In genomic region chr4:92872604-92873003, GRCh38 we compare ENCODE assay signal across 24 cellular contexts.
"Had no signal": no experiment of that assay in that cellular context is flagged by ENCODE, and none has a peak within 500 bp of the region (broad histone marks: within the 10 kb centered on the region; RNA-seq: fewer than 3 reads in every experiment).

No MANE protein-coding gene starts in this region.

- H3K4me3 Mint-ChIP-seq: dendritic cell treated with granulocyte-macrophage colony-stimulating factor and Interleukin-4, amounts not matched to agents 40 ng/mL and 50 ng/mL, for 4 days; naive thymus-derived CD8-positive, alpha-beta T cell; stimulated activated memory B cell treated with anti-CD40 and anti-IgM and Interleukin-4, amounts not matched to agents 10 μg/mL and 1 μg/mL and 100 μg/mL, for 72 hours; type B pancreatic cell had no signal

- H3K4me1 Mint-ChIP-seq: stimulated activated memory B cell treated with anti-CD40 and anti-IgM and Interleukin-4, amounts not matched to agents 10 μg/mL and 1 μg/mL and 100 μg/mL, for 72 hours had no signal

- H3K27me3 ChIP-seq: colonic mucosa, gastrocnemius medialis, hepatocyte, ovary, sigmoid colon, spleen, testis, tibial artery had no signal

- H3K27me3 Mint-ChIP-seq: dendritic cell treated with granulocyte-macrophage colony-stimulating factor and Interleukin-4, amounts not matched to agents 40 ng/mL and 50 ng/mL, for 4 days; naive thymus-derived CD8-positive, alpha-beta T cell; stimulated activated memory B cell treated with anti-CD40 and anti-IgM and Interleukin-4, amounts not matched to agents 10 μg/mL and 1 μg/mL and 100 μg/mL, for 72 hours had no signal

- H3K9me3 ChIP-seq: colonic mucosa, gastrocnemius medialis, ovary, psoas muscle, sigmoid colon, testis, tibial artery had no signal

- DNase-seq: colonic mucosa; effector CD8-positive, alpha-beta T cell; erythroblast; gastrocnemius medialis; head of caudate nucleus; kidney; naive thymus-derived CD8-positive, alpha-beta T cell; occipital lobe; ovary; posterior cingulate gyrus; psoas muscle; right cardiac atrium; sigmoid colon; spleen; stimulated activated CD4-positive, alpha-beta T cell treated with anti-CD3 and anti-CD28 coated beads, Interleukin-4, amount 100 ng/mL, for 4 hours; stimulated activated naive CD8-positive, alpha-beta T cell treated with anti-CD3 and anti-CD28 coated beads, Interleukin-15, Interleukin-2, amounts not matched to agents 100 U/mL and 50 U/mL, for 24 hours; substantia nigra; testis; tibial artery had no signal

- H3K27ac ChIP-seq: colonic mucosa, gastrocnemius medialis, hepatocyte, ovary, psoas muscle, sigmoid colon, spleen, testis, tibial artery had no signal

- H3K4me1 ChIP-seq: colonic mucosa, gastrocnemius medialis, psoas muscle, sigmoid colon, spleen, testis, tibial artery had no signal

- H3K9me3 Mint-ChIP-seq: dendritic cell treated with granulocyte-macrophage colony-stimulating factor and Interleukin-4, amounts not matched to agents 40 ng/mL and 50 ng/mL, for 4 days; type B pancreatic cell had no signal

- H3K27ac Mint-ChIP-seq: dendritic cell treated with granulocyte-macrophage colony-stimulating factor and Interleukin-4, amounts not matched to agents 40 ng/mL and 50 ng/mL, for 4 days; naive thymus-derived CD8-positive, alpha-beta T cell; stimulated activated memory B cell treated with anti-CD40 and anti-IgM and Interleukin-4, amounts not matched to agents 10 μg/mL and 1 μg/mL and 100 μg/mL, for 72 hours; type B pancreatic cell had no signal

- H3K36me3 Mint-ChIP-seq: naive thymus-derived CD8-positive, alpha-beta T cell; stimulated activated memory B cell treated with anti-CD40 and anti-IgM and Interleukin-4, amounts not matched to agents 10 μg/mL and 1 μg/mL and 100 μg/mL, for 72 hours; type B pancreatic cell had no signal

- ATAC-seq: gastrocnemius medialis; left lobe of liver; naive thymus-derived CD8-positive, alpha-beta T cell; psoas muscle; right cardiac atrium; stimulated activated memory B cell treated with anti-CD40 and anti-IgM and Interleukin-4, amounts not matched to agents 10 μg/mL and 1 μg/mL and 100 μg/mL, for 72 hours; stimulated activated naive CD8-positive, alpha-beta T cell treated with anti-CD3 and anti-CD28 coated beads, Interleukin-15, Interleukin-2, amounts not matched to agents 100 U/mL and 50 U/mL, for 24 hours had no signal

- H3K4me3 ChIP-seq: colonic mucosa, gastrocnemius medialis, hepatocyte, ovary, psoas muscle, sigmoid colon, spleen, testis, tibial artery had no signal

- H3K36me3 ChIP-seq: colonic mucosa, gastrocnemius medialis, ovary, sigmoid colon, spleen, tibial artery had no signal
